In genomic region chr2:96119389-96119751, GRCh38 we compare ENCODE assay signal across 1 cellular context.
TF ChIP-seq lines count a peak whose summit lies in the region.

No MANE protein-coding gene starts in this region.

TF ChIP-seq in H1, 55 proteins besides CTCF, POLR2A, EP300 and RAD21:
- TF ChIP-seq SP2 (IDR thresholded peaks at IDR 0.05; ENCODE audit: low read length) (no peak), CREB1 (IDR thresholded peaks at IDR 0.05) (no peak), SP1 (IDR thresholded peaks at IDR 0.05; ENCODE audit: low read depth, low read length) (no peak), ATF3 (IDR thresholded peaks at IDR 0.05; ENCODE audit: insufficient read depth, low read depth, low read length) (no peak), CBX5 (IDR thresholded peaks at IDR 0.05; ENCODE audit: low read depth, low read length) (no peak), SIX5 (IDR thresholded peaks at IDR 0.05; ENCODE audit: low read depth, low read length) (no peak), TAF1 (IDR thresholded peaks at IDR 0.05; ENCODE audit: low read depth, low read length) (no peak), JUN (IDR thresholded peaks at IDR 0.05; ENCODE audit: low read depth, low read length) (no peak), KDM1A (IDR thresholded peaks at IDR 0.05; ENCODE audit: borderline replicate concordance, low read length) (no peak), TCF12 (IDR thresholded peaks at IDR 0.05; ENCODE audit: low read depth, low read length) (no peak), MAFK (IDR thresholded peaks at IDR 0.05; ENCODE audit: low read depth, low read length) (no peak), ATF2 (IDR thresholded peaks at IDR 0.05; ENCODE audit: low read length) (no peak), KDM4A (IDR thresholded peaks at IDR 0.05; ENCODE audit: low read depth, low read length, severe bottlenecking) (no peak)
